In genomic region chr4:184280591-184281071, GRCh38 we compare ENCODE assay signal across 10 cellular contexts.
A peak's percentile ranks its signal among the peaks of the same experiment; 100 is the strongest.
DNase-seq lines count a peak whose midpoint lies in the region; ATAC-seq and TF ChIP-seq lines count a peak whose summit lies in the region.
"Had no signal": no experiment of that assay in that cellular context is flagged by ENCODE, and none has a peak within 500 bp of the region (broad histone marks: within the 10 kb centered on the region; RNA-seq: fewer than 3 reads in every experiment).

No MANE protein-coding gene starts in this region.

- H3K4me3 ChIP-seq in GM06990 (replicated peaks; ENCODE audit: low read depth, low read length): no peak overlapping the region; the same call in 1 of the 2 replicates
- no peak overlapping the region for H3K4me3 ChIP-seq in aorta (ENCODE audit: low read length in 2 of 2)
- H3K4me3 ChIP-seq in upper lobe of right lung: no peak overlapping the region
- H3K4me3 ChIP-seq: neural progenitor cell had no signal

- H3K27me3 ChIP-seq in GM06990 (replicated peaks; ENCODE audit: control insufficient read depth, insufficient read depth, low read length): no peaks in the 10 kb centered on the region
- no peaks in the 10 kb centered on the region for H3K27me3 ChIP-seq in aorta (ENCODE audit: control insufficient read depth in 1 of 2, insufficient read depth in 2 of 2, low read length in 1 of 2)
- H3K27me3 ChIP-seq in upper lobe of right lung: no peaks in the 10 kb centered on the region
- H3K27me3 ChIP-seq: neural progenitor cell had no signal

- no peaks in the 10 kb centered on the region for H3K9me3 ChIP-seq in aorta (ENCODE audit: control insufficient read depth, low read length)
- no peaks in the 10 kb centered on the region for H3K9me3 ChIP-seq in upper lobe of right lung

- CTCF ChIA-PET in activated CD8-positive, alpha-beta T cell treated with anti-CD3 and anti-CD28 coated beads, Interleukin-2, amount 10 ng/mL, durations not matched to agents 7 days and 5 days (lab: Charles Lee): interaction anchor here (1.2 to 7.3 kb wide), 8 partner anchors 14 to 223 kb away, joined by 3 to 191 read pairs (median 3); partner anchors contain the start of gene IRF2

- H3K4me1 ChIP-seq in aorta (ENCODE audit: control insufficient read depth in 1 of 2, insufficient read depth in 2 of 2, low read length in 2 of 2) (no peaks in the 10 kb centered on the region), upper lobe of right lung (peaks cover 22% of the 10 kb centered on the region)

- H3K4me3 Mint-ChIP-seq in activated CD8-positive, alpha-beta T cell treated with anti-CD3 and anti-CD28 coated beads, Interleukin-2, amount 10 ng/mL, durations not matched to agents 7 days and 5 days: no peak overlapping the region
- H3K4me3 Mint-ChIP-seq: neural progenitor cell had no signal

- H3K27ac ChIP-seq in aorta (ENCODE audit: low read depth in 1 of 2, low read length in 2 of 2) (no peak overlapping the region), upper lobe of right lung (no peak overlapping the region)
- H3K27ac ChIP-seq: neural progenitor cell had no signal

- intact Hi-C loops in aorta (cut with DNase I): no loop called here
- intact Hi-C loops in upper lobe of right lung (cut with DNase I): no loop called here

- ATAC-seq in HG03039 (IDR thresholded peaks at IDR 0.05; ENCODE audit: unreplicated experiment): peak; percentile 42
- peak; percentile 15 for ATAC-seq in activated CD8-positive, alpha-beta T cell treated with anti-CD3 and anti-CD28 coated beads, Interleukin-2, amount 10 ng/mL, durations not matched to agents 7 days and 5 days
- no peak for ATAC-seq in aorta (ENCODE audit: low FRiP score)
- ATAC-seq in upper lobe of right lung: no peak

- H3K36me3 Mint-ChIP-seq in activated CD8-positive, alpha-beta T cell treated with anti-CD3 and anti-CD28 coated beads, Interleukin-2, amount 10 ng/mL, durations not matched to agents 7 days and 5 days (ENCODE audit: low read depth): peaks cover 14% of the 10 kb centered on the region

- no peaks in the 10 kb centered on the region for H3K36me3 ChIP-seq in GM06990 (ENCODE audit: control insufficient read depth, insufficient read depth, low read length)
- H3K36me3 ChIP-seq in aorta (ENCODE audit: control insufficient read depth in 1 of 2, insufficient read depth in 2 of 2, low read length in 1 of 2): no peaks in the 10 kb centered on the region
- no peaks in the 10 kb centered on the region for H3K36me3 ChIP-seq in upper lobe of right lung
- H3K36me3 ChIP-seq: neural progenitor cell had no signal

- H3K9me3 Mint-ChIP-seq in activated CD8-positive, alpha-beta T cell treated with anti-CD3 and anti-CD28 coated beads, Interleukin-2, amount 10 ng/mL, durations not matched to agents 7 days and 5 days (ENCODE audit: insufficient read depth): peaks cover 23% of the 10 kb centered on the region

- DNase-seq in GM06990 (ENCODE audit: extremely low read depth, insufficient read length) (peak; percentile 62), retina (no peak), aorta (no peak), ecto neural progenitor cell (ENCODE audit: low spot score) (no peak), upper lobe of right lung (no peak)
- DNase-seq in activated CD8-positive, alpha-beta T cell treated with anti-CD3 and anti-CD28 coated beads, Interleukin-2, amount 10 ng/mL, durations not matched to agents 7 days and 5 days: peak; percentile 31
- DNase-seq: DND-41 had no signal

- POLR2A ChIA-PET in activated CD8-positive, alpha-beta T cell treated with anti-CD3 and anti-CD28 coated beads, Interleukin-2, amount 10 ng/mL, durations not matched to agents 7 days and 5 days (lab: Charles Lee): interaction anchor here (0.6 to 5.5 kb wide), 10 partner anchors 13 to 453 kb away, joined by 3 to 71 read pairs (median 3); partner anchors contain the start of genes CENPU and IRF2

- H3K27me3 Mint-ChIP-seq in activated CD8-positive, alpha-beta T cell treated with anti-CD3 and anti-CD28 coated beads, Interleukin-2, amount 10 ng/mL, durations not matched to agents 7 days and 5 days (ENCODE audit: low read depth): no peaks in the 10 kb centered on the region

- peaks cover 44% of the 10 kb centered on the region for H3K4me1 Mint-ChIP-seq in activated CD8-positive, alpha-beta T cell treated with anti-CD3 and anti-CD28 coated beads, Interleukin-2, amount 10 ng/mL, durations not matched to agents 7 days and 5 days (ENCODE audit: low read depth)

- no peak for TF ChIP-seq CTCF in GM06990 (IDR thresholded peaks at IDR 0.05; ENCODE audit: insufficient read depth, low read length, poor library complexity, severe bottlenecking)
- no peak for TF ChIP-seq CTCF in upper lobe of right lung (IDR thresholded peaks at IDR 0.05)

- H3K27ac Mint-ChIP-seq in activated CD8-positive, alpha-beta T cell treated with anti-CD3 and anti-CD28 coated beads, Interleukin-2, amount 10 ng/mL, durations not matched to agents 7 days and 5 days: peak overlapping the region; percentile 44
- H3K27ac Mint-ChIP-seq: neural progenitor cell had no signal

- 94 to 98% methylated on average over 2 of the region's 2 CpGs for WGBS in aorta, 2 donors

- peak; percentile 82 for TF ChIP-seq POLR2A in GM19099 (IDR thresholded peaks at IDR 0.05; ENCODE audit: extremely low read depth, insufficient read length, low read depth)

Comparison
In these comparisons a context has a peak if more than half of its experiments do, and no peak if none do; other contexts are left out.
1. DNase-seq: peak in GM06990 (single experiment) and activated CD8-positive, alpha-beta T cell treated with anti-CD3 and anti-CD28 coated beads, Interleukin-2, amount 10 ng/mL, durations not matched to agents 7 days and 5 days (single experiment); none in retina (single experiment), aorta (0 of 2), ecto neural progenitor cell (single experiment) and upper lobe of right lung (single experiment).
2. ATAC-seq: peak in HG03039 (single experiment) and activated CD8-positive, alpha-beta T cell treated with anti-CD3 and anti-CD28 coated beads, Interleukin-2, amount 10 ng/mL, durations not matched to agents 7 days and 5 days (single experiment); none in aorta (single experiment) and upper lobe of right lung (single experiment).